In the genomic region with DNA sequence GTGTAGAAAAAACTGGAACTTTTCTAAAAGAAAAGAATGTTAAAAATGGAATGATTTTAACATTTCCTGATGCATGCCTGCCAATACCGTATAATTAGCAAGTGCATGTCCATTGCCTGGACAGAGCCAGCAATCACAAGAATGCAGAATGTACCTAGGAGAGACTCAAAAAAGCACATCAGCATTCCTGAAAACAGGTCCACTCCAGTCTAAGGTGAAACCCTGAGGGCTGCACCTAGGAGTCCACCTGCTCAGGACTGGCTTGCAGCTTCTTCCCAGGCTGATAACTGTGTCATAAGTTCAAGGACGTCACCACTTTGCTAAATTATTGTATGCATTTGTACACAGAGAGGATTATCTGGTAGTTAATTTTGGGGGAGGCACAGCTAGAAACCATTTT, we compare ENCODE assay signal across 39 cellular contexts. TPM values are rescaled to one million over a fixed set of nuclear protein-coding genes. Genes with fewer than 3 reads are reported as not detected.
"Had no signal": no experiment of that assay in that cellular context is flagged by ENCODE, and none has a peak within 500 bp of the region (broad histone marks: within the 10 kb centered on the region; RNA-seq: fewer than 3 reads in every experiment).

No MANE protein-coding gene starts in this region.

- H3K36me3 ChIP-seq: MG63 had no signal

- H3K4me2 ChIP-seq: KMS-11 had no signal

- H3K27me3 ChIP-seq: MG63 had no signal

- H3K27ac ChIP-seq: KMS-11 had no signal

- H3K9ac ChIP-seq: KMS-11 had no signal

- DNase-seq: Karpas-422, Kasumi-1, MG63, MM.1S, MV-4-11, NCI-H1048, NCI-H1092, NCI-H1092 treated with DMSO at 0.1 percent for 48 hours, NCI-H1105, NCI-H1105 treated with DMSO at 0.1 percent for 48 hours, NCI-H1417, NCI-H1417 treated with DMSO at 0.1 percent for 48 hours, NCI-H1436, NCI-H1436 treated with DMSO at 0.1 percent for 48 hours, NCI-H146, NCI-H1694, NCI-H1694 treated with DMSO at 0.1 percent for 48 hours, NCI-H187, NCI-H187 treated with DMSO at 0.1 percent for 48 hours, NCI-H1930, NCI-H2029, NCI-H2029 treated with DMSO at 0.1 percent for 48 hours, NCI-H2081, NCI-H2081 treated with DMSO at 0.1 percent for 48 hours, NCI-H2107, NCI-H2171, NCI-H2171 treated with DMSO at 0.1 percent for 48 hours, NCI-H2227 treated with DMSO at 0.1 percent for 48 hours, NCI-H226, NCI-H345, NCI-H446, NCI-H446 treated with DMSO at 0.1 percent for 48 hours, NCI-H510A, NCI-H510A treated with DMSO at 0.1 percent for 48 hours had no signal

- H3K9me3 ChIP-seq: MG63 had no signal

- H3K4me3 ChIP-seq: MG63 had no signal

RNA-seq across cellular contexts. Expression of a gene that starts 5.4 kb away (rescaled TPM):
- total RNA-seq: LHCN-M2, M059J, MCF 10A, NCI-H460 had no signal

RNA-seq across cellular contexts. Expression of a gene that starts 20.8 kb away (rescaled TPM):
- total RNA-seq: MCF 10A had no signal
